In the genomic region with DNA sequence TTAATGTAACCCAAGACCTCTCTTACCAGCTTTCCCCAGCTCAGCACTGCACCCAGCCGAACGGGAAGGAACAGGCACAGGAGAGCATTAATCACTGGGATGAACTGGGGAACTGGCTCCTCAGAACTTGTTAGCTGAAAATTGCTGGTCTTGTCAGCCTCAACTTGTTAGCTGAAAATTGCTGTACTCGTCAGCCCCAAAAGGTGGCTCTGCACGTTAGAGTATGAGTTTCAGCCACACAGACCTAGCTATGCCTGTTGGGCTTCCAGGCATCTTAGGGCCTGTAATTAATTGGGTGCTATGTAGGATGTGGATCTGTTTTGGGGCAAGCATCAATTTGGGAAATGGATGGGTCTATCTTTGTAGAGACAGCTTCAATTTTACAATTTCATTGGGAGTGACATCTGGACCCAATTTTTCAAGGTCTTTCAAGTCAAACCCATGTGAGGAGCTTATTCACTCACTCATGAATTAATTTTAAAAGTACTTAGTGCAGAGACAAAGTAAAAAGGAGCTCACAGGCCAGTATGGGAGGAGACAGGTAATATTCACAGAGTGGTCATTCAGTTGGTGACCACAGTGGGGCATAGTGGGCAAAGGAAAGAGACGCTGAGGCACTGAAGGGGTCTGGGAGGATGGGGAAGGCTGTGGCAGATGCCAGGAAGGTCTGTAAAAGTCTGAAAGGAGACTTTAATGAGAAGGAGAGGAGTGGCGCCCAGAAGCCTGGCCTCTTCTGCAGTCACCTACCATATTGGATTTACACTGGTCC, we compare ENCODE assay signal across 12 cellular contexts.
DNase-seq lines count a peak whose midpoint lies in the region; ATAC-seq, FAIRE-seq and TF ChIP-seq lines count a peak whose summit lies in the region.
"Had no signal": no experiment of that assay in that cellular context is flagged by ENCODE, and none has a peak within 500 bp of the region (broad histone marks: within the 10 kb centered on the region; RNA-seq: fewer than 3 reads in every experiment).

No MANE protein-coding gene starts in this region.

- H3K36me3 Mint-ChIP-seq in activated CD8-positive, alpha-beta memory T cell treated with anti-CD3 and anti-CD28 coated beads, Interleukin-2, amount 10 ng/mL, durations not matched to agents 7 days and 5 days, result no peaks in the 10 kb centered on the region
- H3K36me3 Mint-ChIP-seq in activated T-cell treated with anti-CD3 and anti-CD28 coated beads, Interleukin-2, amount 50 U/mL, for 72 hours (ENCODE audit: insufficient read depth in 2 of 2), result no peaks in the 10 kb centered on the region
- H3K36me3 Mint-ChIP-seq: naive thymus-derived CD8-positive, alpha-beta T cell had no signal

- H3K9me3 Mint-ChIP-seq in activated CD8-positive, alpha-beta memory T cell treated with anti-CD3 and anti-CD28 coated beads, Interleukin-2, amount 10 ng/mL, durations not matched to agents 7 days and 5 days (ENCODE audit: low read depth), result no peaks in the 10 kb centered on the region
- H3K9me3 Mint-ChIP-seq in activated T-cell treated with anti-CD3 and anti-CD28 coated beads, Interleukin-2, amount 50 U/mL, for 72 hours, result peaks cover 0 to 3% of the 10 kb centered on the region in 2 donors
- H3K9me3 Mint-ChIP-seq: activated T-helper 2 cell treated with anti-CD3 and anti-CD28 coated beads, Interferon-gamma antibody, Interleukin-2, Interleukin-4, amounts not matched to agents 10 μg/mL and 5 μg/mL and 100 μg/mL, durations not matched to agents 14 hours and 24 hours and 36 hours; naive thymus-derived CD8-positive, alpha-beta T cell had no signal

- intact Hi-C loops in kidney (cut with DNase I) (no loop called here), transverse colon (cut with DNase I; ENCODE audit: low total_unique reads) (no loop called here)

- H3K4me3 ChIP-seq in WERI-Rb-1 (ENCODE audit: low read depth, low read length) (no peak overlapping the region), kidney (ENCODE audit: low read length in 2 of 2) (no peak overlapping the region), transverse colon (no peak overlapping the region)

- H3K36me3 ChIP-seq in WERI-Rb-1 (no peaks in the 10 kb centered on the region), kidney (ENCODE audit: control insufficient read depth in 1 of 2, insufficient read depth in 2 of 2, low read length in 2 of 2) (no peaks in the 10 kb centered on the region), transverse colon (no peaks in the 10 kb centered on the region)

- no peaks in the 10 kb centered on the region for H3K4me1 Mint-ChIP-seq in activated CD8-positive, alpha-beta memory T cell treated with anti-CD3 and anti-CD28 coated beads, Interleukin-2, amount 10 ng/mL, durations not matched to agents 7 days and 5 days
- peaks cover 47% of the 10 kb centered on the region for H3K4me1 Mint-ChIP-seq in activated T-cell treated with anti-CD3 and anti-CD28 coated beads, Interleukin-2, amount 50 U/mL, for 72 hours (ENCODE audit: low read depth)

- no peak for DNase-seq in activated CD8-positive, alpha-beta memory T cell treated with anti-CD3 and anti-CD28 coated beads, Interleukin-2, amount 10 ng/mL, durations not matched to agents 7 days and 5 days
- DNase-seq in activated CD8-positive, alpha-beta memory T cell treated with anti-CD3 and anti-CD28 coated beads, Interleukin-2, amount 50 U/mL, for 48 hours, result no peak
- DNase-seq in WERI-Rb-1, result peak; percentile 50
- no peak for DNase-seq in kidney
- no peak for DNase-seq in transverse colon
- no peak for DNase-seq in activated T-cell treated with anti-CD3 and anti-CD28 coated beads, Interleukin-2, amount 50 U/mL, for 72 hours
- no peak for DNase-seq in EL
- DNase-seq in NCI-H2081 treated with DMSO at 0.1 percent for 48 hours (lab: John Stamatoyannopoulos, UW), result no peak
- DNase-seq: HCEC 1CT; naive thymus-derived CD8-positive, alpha-beta T cell had no signal

- FAIRE-seq in kidney (lab: Jason Lieb, UNC), result no peak
- FAIRE-seq: colon had no signal

- CTCF ChIA-PET in activated CD8-positive, alpha-beta memory T cell treated with anti-CD3 and anti-CD28 coated beads, Interleukin-2, amount 10 ng/mL, durations not matched to agents 7 days and 5 days (lab: Charles Lee), result interaction anchor here (1.3 to 2.0 kb wide), 2 partner anchors 9 to 19 kb away, joined by 5 to 8 read pairs; no protein-coding TSS in a partner anchor

- no peak for TF ChIP-seq POLR2A in transverse colon (IDR thresholded peaks at IDR 0.05)

- ATAC-seq in activated CD8-positive, alpha-beta memory T cell treated with anti-CD3 and anti-CD28 coated beads, Interleukin-2, amount 10 ng/mL, durations not matched to agents 7 days and 5 days, result no peak
- no peak for ATAC-seq in activated T-cell treated with anti-CD3 and anti-CD28 coated beads, Interleukin-2, amount 50 U/mL, for 72 hours (replicated peaks in 1 of 2)
- ATAC-seq: naive thymus-derived CD8-positive, alpha-beta T cell had no signal

- peak overlapping the region; percentile 33 for H3K27ac Mint-ChIP-seq in activated CD8-positive, alpha-beta memory T cell treated with anti-CD3 and anti-CD28 coated beads, Interleukin-2, amount 10 ng/mL, durations not matched to agents 7 days and 5 days
- no peak overlapping the region for H3K27ac Mint-ChIP-seq in activated T-cell treated with anti-CD3 and anti-CD28 coated beads, Interleukin-2, amount 50 U/mL, for 72 hours
- H3K27ac Mint-ChIP-seq: activated T-helper 2 cell treated with anti-CD3 and anti-CD28 coated beads, Interferon-gamma antibody, Interleukin-2, Interleukin-4, amounts not matched to agents 10 μg/mL and 5 μg/mL and 100 μg/mL, durations not matched to agents 14 hours and 24 hours and 36 hours; naive thymus-derived CD8-positive, alpha-beta T cell had no signal

- TF ChIP-seq EP300 in transverse colon (IDR thresholded peaks at IDR 0.05; ENCODE audit: low read depth), result no peak

- in situ Hi-C loops in transverse colon (cut with MboI; ENCODE audit: low pct_ligation_motif_present in 1 of 4, low pct_unique_long_range_greater_than_20kb in 1 of 4, low sequenced_read_pairs in 3 of 4), result no loop called here

- H3K4me1 ChIP-seq in kidney (ENCODE audit: control insufficient read depth in 1 of 2, insufficient read depth in 1 of 2, low read depth in 1 of 2, low read length in 2 of 2) (peaks cover 4 to 5% of the 10 kb centered on the region in 2 donors), transverse colon (peaks cover 4 to 16% (median 10%) of the 10 kb centered on the region in 4 donors)

- peaks cover 30% of the 10 kb centered on the region for H3K27me3 Mint-ChIP-seq in activated CD8-positive, alpha-beta memory T cell treated with anti-CD3 and anti-CD28 coated beads, Interleukin-2, amount 10 ng/mL, durations not matched to agents 7 days and 5 days
- peaks cover 6% of the 10 kb centered on the region for H3K27me3 Mint-ChIP-seq in activated T-cell treated with anti-CD3 and anti-CD28 coated beads, Interleukin-2, amount 50 U/mL, for 72 hours (ENCODE audit: low read depth)

- no peak overlapping the region for H3K4me3 Mint-ChIP-seq in activated CD8-positive, alpha-beta memory T cell treated with anti-CD3 and anti-CD28 coated beads, Interleukin-2, amount 10 ng/mL, durations not matched to agents 7 days and 5 days
- H3K4me3 Mint-ChIP-seq in activated T-cell treated with anti-CD3 and anti-CD28 coated beads, Interleukin-2, amount 50 U/mL, for 72 hours, result no peak overlapping the region

- no peak overlapping the region for H3K27ac ChIP-seq in WERI-Rb-1
- peak overlapping the region in 1 of 2 donors; percentile 28 for H3K27ac ChIP-seq in kidney (ENCODE audit: low read depth in 2 of 2, low read length in 2 of 2)
- peak overlapping the region in 3 of 4 donors; percentile 44 to 70 (median 64) for H3K27ac ChIP-seq in transverse colon

- no peak overlapping the region for H3K9ac ChIP-seq in kidney (ENCODE audit: low read length in 2 of 2)

- no peaks in the 10 kb centered on the region for H3K9me3 ChIP-seq in WERI-Rb-1 (ENCODE audit: severe bottlenecking)
- H3K9me3 ChIP-seq in kidney (ENCODE audit: control insufficient read depth in 1 of 2, low read length in 2 of 2), result no peaks in the 10 kb centered on the region
- H3K9me3 ChIP-seq in transverse colon, result no peaks in the 10 kb centered on the region

- TF ChIP-seq CTCF in WERI-Rb-1 (IDR thresholded peaks at IDR 0.05; ENCODE audit: low read depth, low read length) (peak; percentile 51), kidney (IDR thresholded peaks at IDR 0.05; ENCODE audit: borderline replicate concordance, extremely low read depth, insufficient read depth) (peak; percentile 50), transverse colon (IDR thresholded peaks at IDR 0.05) (no peak)

- no peaks in the 10 kb centered on the region for H3K27me3 ChIP-seq in WERI-Rb-1 (ENCODE audit: insufficient read depth, low read depth, severe bottlenecking)
- no peaks in the 10 kb centered on the region for H3K27me3 ChIP-seq in transverse colon

- WGBS in transverse colon (ENCODE audit: low coverage in 1 of 2), 2 donors, result 53 to 88% methylated on average over 2 to 6 of the region's 6 CpGs

Comparison
In these comparisons a context has a peak if more than half of its experiments do, and no peak if none do; other contexts are left out.
1. CTCF ChIP-seq: peak in WERI-Rb-1 (single experiment) and kidney (single experiment); none in transverse colon (0 of 5).